ENCODE assay signal across 8 cellular contexts in the genomic region with DNA sequence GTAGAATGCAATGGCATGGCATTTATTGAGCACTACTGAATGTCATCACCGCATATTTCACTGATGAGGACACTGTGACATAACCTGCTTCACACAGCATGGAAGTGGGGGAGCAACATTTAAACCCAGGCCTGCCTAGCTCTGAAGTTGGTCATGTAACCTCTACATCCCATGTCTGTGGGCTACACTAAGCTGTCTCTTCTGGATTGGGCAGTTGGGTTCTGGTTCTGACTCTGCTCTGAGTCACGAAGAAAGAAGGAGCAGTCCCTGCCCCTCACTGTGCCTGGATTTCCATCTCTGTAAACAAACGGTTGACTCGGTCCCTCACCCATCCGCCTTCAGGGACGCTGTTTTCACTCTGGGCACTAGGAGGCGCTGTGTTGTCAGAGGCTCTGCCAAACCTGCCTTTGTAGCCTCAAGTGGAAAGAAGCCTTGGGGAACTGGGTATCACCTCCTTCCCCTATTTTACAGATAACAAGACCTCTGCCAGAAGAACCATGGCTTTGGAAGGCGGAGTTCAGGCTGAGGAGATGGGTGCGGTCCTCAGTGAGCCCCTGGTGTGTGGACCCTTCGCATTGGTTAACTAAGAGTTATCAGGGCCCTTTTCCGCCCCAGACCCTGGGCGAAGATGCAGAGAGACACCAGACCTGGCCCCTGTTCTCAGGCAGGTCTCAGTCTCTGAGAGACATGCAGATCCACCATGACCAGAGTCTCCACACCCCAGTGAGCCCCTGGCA. TPM values are rescaled to one million over a fixed set of nuclear protein-coding genes. Genes with fewer than 3 reads are reported as not detected.
DNase-seq lines count a peak whose midpoint lies in the region; ATAC-seq and TF ChIP-seq lines count a peak whose summit lies in the region.

No MANE protein-coding gene starts in this region.

- H3K27me3 ChIP-seq in PC-3 (ENCODE audit: low read length) (no peaks in the 10 kb centered on the region), osteoblast (ENCODE audit: insufficient read depth, low read length) (no peaks in the 10 kb centered on the region), transverse colon (no peaks in the 10 kb centered on the region)

- peak; percentile 99 for TF ChIP-seq CTCF in PC-3 (conservative IDR thresholded peaks at IDR 0.05; ENCODE audit: low read depth, low read length)
- peak; percentile 97 for TF ChIP-seq CTCF in fibroblast of mammary gland (conservative IDR thresholded peaks at IDR 0.05; ENCODE audit: control insufficient read depth, insufficient read depth, low read depth, low read length)
- peak; percentile 100 for TF ChIP-seq CTCF in osteoblast (IDR thresholded peaks at IDR 0.05; ENCODE audit: extremely low read depth, low read depth, low read length)
- peak; percentile 73 to 87 (median 79) for TF ChIP-seq CTCF in transverse colon (IDR thresholded peaks at IDR 0.05)

- H3K4me3 ChIP-seq in PC-3 (ENCODE audit: low read length) (no peak overlapping the region), fibroblast of mammary gland (ENCODE audit: control insufficient read depth, low read depth, low read length) (no peak overlapping the region), osteoblast (ENCODE audit: insufficient read depth, low read length) (no peak overlapping the region), transverse colon (no peak overlapping the region)

- peak overlapping the region; percentile 9; the same call in 1 of the 2 replicates for H3K4me2 ChIP-seq in PC-3 (ENCODE audit: low read length)
- H3K4me2 ChIP-seq in osteoblast (ENCODE audit: insufficient read depth, low read length): peak overlapping the region; percentile 13

- no peak for TF ChIP-seq EP300 in transverse colon (IDR thresholded peaks at IDR 0.05; ENCODE audit: low read depth)

- TF ChIP-seq POLR2A in transverse colon (IDR thresholded peaks at IDR 0.05): no peak

- peak; percentile 62 for DNase-seq in DMS53 treated with DMSO at 0.1 percent for 48 hours (lab: John Stamatoyannopoulos, UW; ENCODE audit: unreplicated experiment)
- DNase-seq in PC-3: peak; percentile 94
- DNase-seq in activated T-cell treated with anti-CD3 and anti-CD28 coated beads for 24 hours (ENCODE audit: low read depth): peak; percentile 69
- peak; percentile 89 for DNase-seq in fibroblast of mammary gland (ENCODE audit: low read depth)
- peak; percentile 97 for DNase-seq in osteoblast (ENCODE audit: insufficient read length, low spot score, missing footprints)
- peak; percentile 76 for DNase-seq in transverse colon

- 35 to 60% methylated on average over 1 to 12 of the region's 12 CpGs for WGBS in transverse colon (ENCODE audit: low coverage in 1 of 2), 2 donors

- peak; percentile 62 for ATAC-seq in HG03342 (IDR thresholded peaks at IDR 0.05; ENCODE audit: unreplicated experiment)
- ATAC-seq in PC-3: peak; percentile 82
- ATAC-seq in HG03571 (IDR thresholded peaks at IDR 0.05; ENCODE audit: unreplicated experiment): no peak

- H3K9me2 ChIP-seq in PC-3 (replicated peaks; ENCODE audit: low read length): no peaks in the 10 kb centered on the region

- H3K36me3 ChIP-seq in PC-3 (ENCODE audit: low read depth, low read length): no peaks in the 10 kb centered on the region
- H3K36me3 ChIP-seq in osteoblast (ENCODE audit: insufficient read depth, low read length): no peaks in the 10 kb centered on the region
- H3K36me3 ChIP-seq in transverse colon: no peaks in the 10 kb centered on the region

- H3K4me1 ChIP-seq in PC-3 (ENCODE audit: insufficient read depth, low read length): peaks cover 10% of the 10 kb centered on the region
- peaks cover 18% of the 10 kb centered on the region for H3K4me1 ChIP-seq in osteoblast (ENCODE audit: insufficient read depth, low read length)
- H3K4me1 ChIP-seq in transverse colon: no peaks in the 10 kb centered on the region

- H3K9me3 ChIP-seq in PC-3 (ENCODE audit: low read length) (no peaks in the 10 kb centered on the region), osteoblast (ENCODE audit: low read depth, low read length) (no peaks in the 10 kb centered on the region), transverse colon (no peaks in the 10 kb centered on the region)

- no peaks in the 10 kb centered on the region for H3K79me2 ChIP-seq in PC-3 (ENCODE audit: low read length)
- H3K79me2 ChIP-seq in osteoblast (ENCODE audit: insufficient read depth, low read length): no peaks in the 10 kb centered on the region

- intact Hi-C loops in PC-3 (cut with micrococcal nuclease): loop anchor here (1.0 kb wide), 1 partner anchor 40 kb away; no protein-coding TSS in a partner anchor
- intact Hi-C loops in transverse colon (cut with DNase I; ENCODE audit: low total_unique reads): no loop called here

- H4K20me1 ChIP-seq in PC-3 (ENCODE audit: low read length): no peaks in the 10 kb centered on the region
- H4K20me1 ChIP-seq in osteoblast (ENCODE audit: insufficient read depth, low read length): peaks cover 3% of the 10 kb centered on the region

- no TSS peak for BruUV-seq in PC-3 (replicated peaks; lab: Mats Ljungman, UMichigan)

- no peak overlapping the region for H3K9ac ChIP-seq in PC-3 (ENCODE audit: low read length)

- in situ Hi-C loops in transverse colon (cut with MboI; ENCODE audit: low pct_ligation_motif_present in 1 of 4, low pct_unique_long_range_greater_than_20kb in 1 of 4, low sequenced_read_pairs in 3 of 4): no loop called here

- POLR2A ChIA-PET in PC-3 (lab: Charles Lee; ENCODE audit: unreplicated experiment): no interaction called here

- 0 out of 2 replicates have a peak overlapping the region, but pooled peaks have one; percentile 10 for H2AFZ ChIP-seq in PC-3 (ENCODE audit: low read length)
- H2AFZ ChIP-seq in osteoblast (ENCODE audit: low read length): peak overlapping the region; percentile 43

- no peaks in the 10 kb centered on the region for H3F3A ChIP-seq in PC-3 (ENCODE audit: low read length, unreplicated experiment)

- CTCF ChIA-PET in PC-3 (lab: Charles Lee): interaction anchor here (0.6 to 1.6 kb wide), 5 partner anchors 12 to 780 kb away, joined by 3 to 10 read pairs (median 4); no protein-coding TSS in a partner anchor

- no peak overlapping the region for H3K27ac ChIP-seq in PC-3 (ENCODE audit: low read length)
- H3K27ac ChIP-seq in osteoblast (ENCODE audit: low read depth, low read length): peak overlapping the region; percentile 49
- H3K27ac ChIP-seq in transverse colon: no peak overlapping the region

RNA-seq across cellular contexts. Expression of gene ARHGEF17, which starts 12.6 kb away (rescaled TPM):
- total RNA-seq in PC-3 (2014; rRNA removed) (6.2 and 11.0 TPM in 2 replicates), osteoblast (50.1 and 67.0 TPM in 2 replicates), transverse colon (10 to 100 TPM; 12.0 to 44.9 (median 27.1) TPM)

RNA-seq across cellular contexts. Expression of gene P2RY6, which starts 23.3 kb away (rescaled TPM):
- total RNA-seq in PC-3 (2014; rRNA removed): 1.6 and 2.0 TPM in 2 replicates
- 0.72 and 1.8 TPM in 2 replicates for total RNA-seq in osteoblast
- 1 to 10 TPM in 3 of 4 donors, not detected in 1; 1.1 to 1.6 (median 1.4) TPM for total RNA-seq in transverse colon
